ENCODE assay signal across 32 cellular contexts in genomic region chr2:26489213-26489850, GRCh38. TPM values are rescaled to one million over a fixed set of nuclear protein-coding genes. Genes with fewer than 3 reads are reported as not detected.
"Had no signal": no experiment of that assay in that cellular context is flagged by ENCODE, and none has a peak within 500 bp of the region (broad histone marks: within the 10 kb centered on the region; RNA-seq: fewer than 3 reads in every experiment).

No MANE protein-coding gene starts in this region.

- H3K27ac Mint-ChIP-seq: activated B cell treated with CpG ODN at 0.5 μM for 24 hours; activated naive CD8-positive, alpha-beta T cell; activated T-helper 17 cell treated with anti-CD3 and anti-CD28 coated beads, Interleukin-2, amount 50 U/mL, for 72 hours; brain; dendritic cell treated with granulocyte-macrophage colony-stimulating factor and Interleukin-4, amounts not matched to agents 40 ng/mL and 50 ng/mL, for 4 days; endodermal cell; T-helper 17 cell; T-helper 2 cell treated with Interferon-gamma antibody and Interleukin-4, amounts not matched to agents 5 μg/mL and 100 μg/mL, for 36 hours had no signal

- FAIRE-seq: frontal cortex had no signal

- H3K4me1 Mint-ChIP-seq: activated B cell treated with CpG ODN at 0.5 μM for 24 hours; activated T-helper 17 cell treated with anti-CD3 and anti-CD28 coated beads, Interleukin-2, amount 50 U/mL, for 72 hours; endodermal cell had no signal

- H3K36me3 ChIP-seq: ascending aorta, breast epithelium, cardiac muscle cell, WERI-Rb-1 had no signal

- H3K27ac ChIP-seq: ascending aorta, breast epithelium, cardiac muscle cell, coronary artery, dorsolateral prefrontal cortex, WERI-Rb-1 had no signal

- H3K4me3 ChIP-seq: ascending aorta, breast epithelium, cardiac muscle cell, coronary artery, dorsolateral prefrontal cortex had no signal

- H3K9me3 ChIP-seq: ascending aorta, breast epithelium had no signal

- H3K27me3 ChIP-seq: ascending aorta, breast epithelium, cardiac muscle cell had no signal

- H3K4me1 ChIP-seq: ascending aorta, breast epithelium had no signal

- ATAC-seq: activated CD4-positive, CD25-positive, alpha-beta regulatory T cell treated with anti-CD3 and anti-CD28 coated beads, Interleukin-2, amount 50 U/mL, for 24 hours; activated CD8-positive, alpha-beta T cell treated with anti-CD3 and anti-CD28 coated beads, Interleukin-2, amount 10 ng/mL, durations not matched to agents 7 days and 5 days; activated T-cell treated with anti-CD3 and anti-CD28 coated beads, Interleukin-2, amount 50 U/mL, for 4 hours; activated T-helper 17 cell treated with anti-CD3 and anti-CD28 coated beads, Interleukin-2, amount 50 U/mL, for 72 hours; esophagus mucosa; T-helper 17 cell had no signal

- H3K36me3 Mint-ChIP-seq: activated naive CD8-positive, alpha-beta T cell; brain had no signal

- H3K9me3 Mint-ChIP-seq: activated B cell treated with CpG ODN at 0.5 μM for 24 hours; activated T-cell treated with anti-CD3 and anti-CD28 coated beads, Interleukin-2, amount 50 U/mL, for 4 hours; activated T-helper 17 cell treated with anti-CD3 and anti-CD28 coated beads, Interleukin-2, amount 50 U/mL, for 72 hours; dendritic cell treated with granulocyte-macrophage colony-stimulating factor and Interleukin-4, amounts not matched to agents 40 ng/mL and 50 ng/mL, for 4 days; endodermal cell; T-helper 2 cell treated with Interferon-gamma antibody and Interleukin-4, amounts not matched to agents 5 μg/mL and 100 μg/mL, for 36 hours had no signal

- DNase-seq: activated B cell treated with CpG ODN at 0.5 μM for 24 hours; activated CD4-positive, alpha-beta T cell treated with anti-CD3 and anti-CD28 coated beads for 48 hours; activated CD4-positive, alpha-beta T cell treated with anti-CD3 and anti-CD28 coated beads, Interleukin-2, amount 50 U/mL, for 1 hour; activated CD4-positive, alpha-beta T cell treated with anti-CD3 and anti-CD28 coated beads, Interleukin-2, amount 50 U/mL, for 48 hours; activated CD8-positive, alpha-beta T cell treated with anti-CD3 and anti-CD28 coated beads, Interleukin-2, amount 10 ng/mL, durations not matched to agents 7 days and 5 days; activated effector memory CD4-positive, alpha-beta T cell treated with Interleukin-2 at 50 U/mL for 16 hours; activated gamma-delta T cell treated with Interleukin-2 at 50 U/mL for 16 hours; activated naive CD4-positive, alpha-beta T cell treated with anti-CD3 and anti-CD28 coated beads, Interleukin-2, amount 50 U/mL, for 16 hours; activated naive CD4-positive, alpha-beta T cell treated with Interleukin-2 at 50 U/mL for 16 hours; activated T-cell treated with anti-CD3 and anti-CD28 coated beads, Interleukin-2, amount 50 U/mL, for 4 hours; central memory CD4-positive, alpha-beta T cell; effector memory CD4-positive, alpha-beta T cell; endodermal cell; foreskin fibroblast; T-helper 1 cell; T-helper 17 cell; T1000; WERI-Rb-1 had no signal

- H3K4me3 Mint-ChIP-seq: activated B cell treated with CpG ODN at 0.5 μM for 24 hours; activated CD8-positive, alpha-beta T cell treated with anti-CD3 and anti-CD28 coated beads, Interleukin-2, amount 10 ng/mL, durations not matched to agents 7 days and 5 days; activated naive CD8-positive, alpha-beta T cell; activated T-cell treated with anti-CD3 and anti-CD28 coated beads, Interleukin-2, amount 50 U/mL, for 4 hours; activated T-helper 17 cell treated with anti-CD3 and anti-CD28 coated beads, Interleukin-2, amount 50 U/mL, for 72 hours; brain; dendritic cell treated with granulocyte-macrophage colony-stimulating factor and Interleukin-4, amounts not matched to agents 40 ng/mL and 50 ng/mL, for 4 days; endodermal cell; T-helper 17 cell; T-helper 2 cell treated with Interferon-gamma antibody and Interleukin-4, amounts not matched to agents 5 μg/mL and 100 μg/mL, for 36 hours had no signal

- H3K27me3 Mint-ChIP-seq: activated naive CD8-positive, alpha-beta T cell; dendritic cell treated with granulocyte-macrophage colony-stimulating factor and Interleukin-4, amounts not matched to agents 40 ng/mL and 50 ng/mL, for 4 days had no signal

RNA-seq across cellular contexts. Expression of gene OTOF, which starts 11.4 kb away (rescaled TPM):
- total RNA-seq: activated B cell treated with CpG ODN at 0.5 μM for 24 hours, ascending aorta, cardiac muscle cell, epithelial cell of proximal tubule, esophagus mucosa had no signal
- polyA plus RNA-seq: cardiac muscle cell had no signal
